1 cellular context compared by ENCODE assay signal in the genomic region with DNA sequence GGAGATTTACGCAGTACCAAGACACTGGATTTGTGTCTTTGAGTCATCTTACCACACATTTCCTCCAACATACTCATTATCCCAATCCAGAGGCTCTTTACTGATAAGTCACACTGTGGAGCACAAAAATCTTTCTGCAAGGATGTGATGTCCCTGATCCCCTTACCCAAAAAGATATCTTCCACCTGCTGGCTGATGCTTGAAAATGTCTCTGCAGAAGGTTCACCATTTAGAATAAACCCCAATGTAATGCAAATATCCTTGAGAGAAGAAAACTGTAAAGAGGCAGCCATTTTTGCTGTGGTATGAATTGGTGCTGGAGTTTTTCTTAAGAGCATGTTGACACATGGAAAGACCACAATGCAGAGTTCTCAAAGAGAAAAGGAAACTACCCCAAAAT.
TF ChIP-seq lines count a peak whose summit lies in the region.

No MANE protein-coding gene starts in this region.

TF ChIP-seq in H1, 55 proteins besides CTCF, POLR2A, EP300 and RAD21:
- no peak for TF ChIP-seq SP4 (IDR thresholded peaks at IDR 0.05; ENCODE audit: low read length)
- TF ChIP-seq ZNF274 (IDR thresholded peaks at IDR 0.05; ENCODE audit: borderline replicate concordance, extremely low read depth, low read length), result no peak
